In genomic region chr20:50295345-50295744, GRCh38 we compare ENCODE assay signal across 14 cellular contexts.
A peak's percentile ranks its signal among the peaks of the same experiment; 100 is the strongest.
DNase-seq lines count a peak whose midpoint lies in the region; ATAC-seq and TF ChIP-seq lines count a peak whose summit lies in the region.
"Had no signal": no experiment of that assay in that cellular context is flagged by ENCODE, and none has a peak within 500 bp of the region (broad histone marks: within the 10 kb centered on the region; RNA-seq: fewer than 3 reads in every experiment).

No MANE protein-coding gene starts in this region.

- H3F3A ChIP-seq in GM23248 (ENCODE audit: insufficient read depth), result 0 out of 2 replicates have a peak, but pooled peaks cover 15% of the 10 kb centered on the region

- no peak overlapping the region for H2AFZ ChIP-seq in GM23248

- no peaks in the 10 kb centered on the region for H3K36me3 Mint-ChIP-seq in activated CD4-positive, alpha-beta T cell treated with anti-CD3 and anti-CD28 coated beads, Interleukin-2, amount 10 ng/mL, durations not matched to agents 7 days and 5 days (ENCODE audit: low read depth)
- no peaks in the 10 kb centered on the region for H3K36me3 Mint-ChIP-seq in dendritic cell treated with granulocyte-macrophage colony-stimulating factor and Interleukin-4, amounts not matched to agents 40 ng/mL and 50 ng/mL, for 4 days (ENCODE audit: low read depth)

- in situ Hi-C loops in transverse colon (cut with MboI; ENCODE audit: low pct_ligation_motif_present in 1 of 4, low pct_unique_long_range_greater_than_20kb in 1 of 4, low sequenced_read_pairs in 3 of 4) (loop anchor here in 1 of 4 donors (25.0 kb wide), 1 partner anchor 167 kb away; no protein-coding TSS in a partner anchor), GM23248 (cut with MboI) (no loop called here)

- WGBS in transverse colon (ENCODE audit: low coverage in 1 of 2), 2 donors, result 77% methylated on average over 5 of the region's 5 CpGs; no CpG with 5 or more reads in 1 of the 2 donors
- WGBS in GM23248 (ENCODE audit: low coverage in 1 of 2, low lambda C conversion rate in 2 of 2, missing lambda C conversion rate in 2 of 2), 2 experiments, result 98 to 99% methylated on average over 5 of the region's 5 CpGs
- 78 to 86% methylated on average over 5 of the region's 5 CpGs for WGBS in body of pancreas, 2 donors

- H3K27me3 Mint-ChIP-seq in activated CD4-positive, alpha-beta T cell treated with anti-CD3 and anti-CD28 coated beads, Interleukin-2, amount 10 ng/mL, durations not matched to agents 7 days and 5 days, result peaks cover 5% of the 10 kb centered on the region
- H3K27me3 Mint-ChIP-seq in dendritic cell treated with granulocyte-macrophage colony-stimulating factor and Interleukin-4, amounts not matched to agents 40 ng/mL and 50 ng/mL, for 4 days, result no peaks in the 10 kb centered on the region

- no peak overlapping the region for H3K4me2 ChIP-seq in GM23248 (ENCODE audit: unreplicated experiment)

- H3K36me3 ChIP-seq in neutrophil (no peaks in the 10 kb centered on the region), transverse colon (no peaks in the 10 kb centered on the region), GM23248 (ENCODE audit: low read depth) (no peaks in the 10 kb centered on the region), body of pancreas (replicated peaks in 1 of 2; ENCODE audit: insufficient read depth in 1 of 2, low read depth in 2 of 2) (no peaks in the 10 kb centered on the region)

- peaks cover 39% of the 10 kb centered on the region for H3K4me1 Mint-ChIP-seq in activated CD4-positive, alpha-beta T cell treated with anti-CD3 and anti-CD28 coated beads, Interleukin-2, amount 10 ng/mL, durations not matched to agents 7 days and 5 days
- peaks cover 79% of the 10 kb centered on the region for H3K4me1 Mint-ChIP-seq in dendritic cell treated with granulocyte-macrophage colony-stimulating factor and Interleukin-4, amounts not matched to agents 40 ng/mL and 50 ng/mL, for 4 days (ENCODE audit: low read depth)

- H3K27me3 ChIP-seq in neutrophil, result no peaks in the 10 kb centered on the region
- no peaks in the 10 kb centered on the region for H3K27me3 ChIP-seq in transverse colon
- no peaks in the 10 kb centered on the region for H3K27me3 ChIP-seq in GM23248 (replicated peaks; ENCODE audit: insufficient read depth)
- H3K27me3 ChIP-seq in body of pancreas, result no peaks in the 10 kb centered on the region
- H3K27me3 ChIP-seq: testis had no signal

- H4K20me1 ChIP-seq in GM23248 (ENCODE audit: insufficient read depth), result no peaks in the 10 kb centered on the region

- TF ChIP-seq POLR2A in transverse colon (IDR thresholded peaks at IDR 0.05) (no peak), body of pancreas (IDR thresholded peaks at IDR 0.05) (no peak)

- H3K9me2 ChIP-seq in GM23248 (ENCODE audit: insufficient read depth), result no peaks in the 10 kb centered on the region

- TF ChIP-seq EP300 in transverse colon (IDR thresholded peaks at IDR 0.05; ENCODE audit: low read depth), result no peak

- no peak overlapping the region for H3K4me3 Mint-ChIP-seq in activated CD4-positive, alpha-beta T cell treated with anti-CD3 and anti-CD28 coated beads, Interleukin-2, amount 10 ng/mL, durations not matched to agents 7 days and 5 days
- H3K4me3 Mint-ChIP-seq in dendritic cell treated with granulocyte-macrophage colony-stimulating factor and Interleukin-4, amounts not matched to agents 40 ng/mL and 50 ng/mL, for 4 days, result no peak overlapping the region
- H3K4me3 Mint-ChIP-seq: activated CD4-positive, alpha-beta memory T cell treated with anti-CD3 and anti-CD28 coated beads, Interleukin-2, amount 10 ng/mL, durations not matched to agents 7 days and 5 days; activated T-cell treated with anti-CD3 and anti-CD28 coated beads, Interleukin-2, amount 50 U/mL, for 24 hours had no signal

- peak overlapping the region; percentile 55 for H3K27ac Mint-ChIP-seq in activated CD4-positive, alpha-beta T cell treated with anti-CD3 and anti-CD28 coated beads, Interleukin-2, amount 10 ng/mL, durations not matched to agents 7 days and 5 days
- peak overlapping the region; percentile 77 for H3K27ac Mint-ChIP-seq in dendritic cell treated with granulocyte-macrophage colony-stimulating factor and Interleukin-4, amounts not matched to agents 40 ng/mL and 50 ng/mL, for 4 days
- H3K27ac Mint-ChIP-seq: activated CD4-positive, alpha-beta memory T cell treated with anti-CD3 and anti-CD28 coated beads, Interleukin-2, amount 10 ng/mL, durations not matched to agents 7 days and 5 days; activated T-cell treated with anti-CD3 and anti-CD28 coated beads, Interleukin-2, amount 50 U/mL, for 24 hours had no signal

- H3K9me3 Mint-ChIP-seq in activated CD4-positive, alpha-beta T cell treated with anti-CD3 and anti-CD28 coated beads, Interleukin-2, amount 10 ng/mL, durations not matched to agents 7 days and 5 days, result no peaks in the 10 kb centered on the region
- no peaks in the 10 kb centered on the region for H3K9me3 Mint-ChIP-seq in dendritic cell treated with granulocyte-macrophage colony-stimulating factor and Interleukin-4, amounts not matched to agents 40 ng/mL and 50 ng/mL, for 4 days
- H3K9me3 Mint-ChIP-seq: activated CD4-positive, alpha-beta memory T cell treated with anti-CD3 and anti-CD28 coated beads, Interleukin-2, amount 10 ng/mL, durations not matched to agents 7 days and 5 days; activated T-cell treated with anti-CD3 and anti-CD28 coated beads, Interleukin-2, amount 50 U/mL, for 24 hours had no signal

- H3K4me1 ChIP-seq in neutrophil (ENCODE audit: control insufficient read depth in 1 of 2, insufficient read depth in 1 of 2, low read depth in 1 of 2, low read length in 1 of 2) (peaks cover 59 to 67% of the 10 kb centered on the region in 2 experiments), transverse colon (peaks cover 9 to 20% (median 16%) of the 10 kb centered on the region in 4 donors), GM23248 (ENCODE audit: insufficient read depth) (peaks cover 15% of the 10 kb centered on the region), body of pancreas (peaks cover 16% of the 10 kb centered on the region)

- TF ChIP-seq CTCF in neutrophil (IDR thresholded peaks at IDR 0.05) (no peak), transverse colon (IDR thresholded peaks at IDR 0.05) (no peak), body of pancreas (IDR thresholded peaks at IDR 0.05) (no peak)

- H3K27ac ChIP-seq in neutrophil (peak overlapping the region; percentile 96), transverse colon (peak overlapping the region in 3 of 4 donors; percentile 57 to 75 (median 65)), GM23248 (no peak overlapping the region), body of pancreas (peak overlapping the region in 2 of 4 donors; percentile 4 to 17)
- H3K27ac ChIP-seq: VCaP had no signal

- ATAC-seq in HG02870 (IDR thresholded peaks at IDR 0.05; ENCODE audit: unreplicated experiment) (no peak), body of pancreas (no peak)

- H3K79me2 ChIP-seq in GM23248 (ENCODE audit: insufficient read depth), result no peaks in the 10 kb centered on the region

- intact Hi-C loops in dendritic cell treated with granulocyte-macrophage colony-stimulating factor and Interleukin-4, amounts not matched to agents 40 ng/mL and 50 ng/mL, for 4 days (cut with micrococcal nuclease), result loop anchor here (2.0 kb wide), 1 partner anchor 13 kb away; no protein-coding TSS in a partner anchor
- intact Hi-C loops in transverse colon (cut with DNase I; ENCODE audit: low total_unique reads), result no loop called here
- intact Hi-C loops in body of pancreas (cut with DNase I), result no loop called here

- no peaks in the 10 kb centered on the region for H3K9me3 ChIP-seq in neutrophil
- no peaks in the 10 kb centered on the region for H3K9me3 ChIP-seq in transverse colon
- no peaks in the 10 kb centered on the region for H3K9me3 ChIP-seq in GM23248 (ENCODE audit: low read depth)
- H3K9me3 ChIP-seq in body of pancreas, result no peaks in the 10 kb centered on the region
- H3K9me3 ChIP-seq: testis had no signal

- POLR2A ChIA-PET in activated CD4-positive, alpha-beta T cell treated with anti-CD3 and anti-CD28 coated beads, Interleukin-2, amount 10 ng/mL, durations not matched to agents 7 days and 5 days (lab: Charles Lee), result no interaction called here

- H3K4me3 ChIP-seq in neutrophil (ENCODE audit: low read depth in 1 of 2, low read length in 1 of 2), result no peak overlapping the region
- H3K4me3 ChIP-seq in transverse colon, result no peak overlapping the region
- H3K4me3 ChIP-seq in GM23248, result no peak overlapping the region
- no peak overlapping the region for H3K4me3 ChIP-seq in body of pancreas
- H3K4me3 ChIP-seq: testis had no signal

- DNase-seq in activated CD4-positive, alpha-beta T cell treated with anti-CD3 and anti-CD28 coated beads, Interleukin-2, amount 10 ng/mL, durations not matched to agents 7 days and 5 days, result no peak
- DNase-seq in activated CD4-positive, alpha-beta T cell treated with anti-CD3 and anti-CD28 coated beads for 4 hours, result no peak
- no peak for DNase-seq in transverse colon
- DNase-seq in GM23248, result no peak
- DNase-seq in body of pancreas, result no peak
- DNase-seq: activated CD4-positive, alpha-beta memory T cell treated with anti-CD3 and anti-CD28 coated beads, Interleukin-2, amount 10 ng/mL, durations not matched to agents 7 days and 5 days; activated T-cell treated with anti-CD3 and anti-CD28 coated beads, Interleukin-2, amount 50 U/mL, for 24 hours; NCI-H187 treated with DMSO at 0.1 percent for 48 hours; NCI-H524; testis had no signal

- CTCF ChIA-PET in activated CD4-positive, alpha-beta T cell treated with anti-CD3 and anti-CD28 coated beads, Interleukin-2, amount 10 ng/mL, durations not matched to agents 7 days and 5 days (lab: Charles Lee), result interaction anchor here (1.6 to 3.3 kb wide), 2 partner anchors 11 to 22 kb away, joined by 3 to 15 read pairs; no protein-coding TSS in a partner anchor

- H3K9ac ChIP-seq in GM23248, result no peak overlapping the region
